In the genomic region with DNA sequence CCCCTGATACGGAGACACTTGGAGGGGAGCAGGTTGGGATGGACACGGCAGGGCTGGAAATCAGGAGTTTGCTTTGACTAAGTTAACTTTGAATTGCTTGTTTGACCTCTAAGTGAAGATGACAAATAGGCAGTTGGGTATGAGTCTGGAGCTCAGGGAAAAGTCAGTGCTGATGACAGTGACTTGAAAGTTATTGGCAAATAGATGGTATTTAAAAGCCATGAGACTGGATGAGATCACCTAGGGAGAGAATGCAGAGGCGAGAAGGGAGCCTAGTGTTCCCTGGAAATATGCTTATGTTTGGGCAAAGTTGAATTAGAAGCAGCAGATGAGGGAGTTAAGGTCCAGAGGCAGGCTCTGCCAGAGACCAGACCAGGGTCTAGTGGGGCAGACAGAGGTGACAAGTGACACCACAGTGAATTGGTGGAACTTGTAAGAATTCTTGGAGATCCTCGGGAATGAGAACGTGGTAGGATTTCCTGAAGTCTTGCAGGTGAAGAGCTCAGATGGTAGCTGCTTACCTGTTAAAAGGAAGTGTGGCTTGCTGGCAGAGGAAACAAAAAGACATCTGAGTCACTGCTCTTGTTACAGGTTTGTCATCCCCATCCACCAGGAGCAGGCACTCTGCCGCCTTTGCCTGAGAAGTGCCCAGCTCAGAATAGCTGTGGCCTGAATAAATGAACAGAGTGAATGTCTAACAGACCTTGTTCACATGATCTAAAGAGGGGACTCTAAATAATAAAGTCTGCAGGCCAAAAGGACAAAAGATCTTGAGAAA, we compare ENCODE assay signal across 12 cellular contexts. TPM values are rescaled to one million over a fixed set of nuclear protein-coding genes. Genes with fewer than 3 reads are reported as not detected.
DNase-seq lines count a peak whose midpoint lies in the region; ATAC-seq, FAIRE-seq and TF ChIP-seq lines count a peak whose summit lies in the region.
"Had no signal": no experiment of that assay in that cellular context is flagged by ENCODE, and none has a peak within 500 bp of the region (broad histone marks: within the 10 kb centered on the region; RNA-seq: fewer than 3 reads in every experiment).

No MANE protein-coding gene starts in this region.

- CTCF ChIA-PET in BJ (lab: Yijun Ruan, JAX) = interaction anchor here (0.7 to 4.1 kb wide), 10 partner anchors 10 to 327 kb away, joined by 3 to 44 read pairs (median 3); no protein-coding TSS in a partner anchor
- CTCF ChIA-PET in IMR-90 (lab: Yijun Ruan, JAX) = interaction anchor here (3.5 kb wide), 1 partner anchor 10 kb away, joined by 18 read pairs; no protein-coding TSS in a partner anchor

- H3K4me1 ChIP-seq in IMR-90 (ENCODE audit: control insufficient read depth, insufficient read depth, low read length) (peaks cover 16% of the 10 kb centered on the region), osteoblast (ENCODE audit: insufficient read depth, low read length) (peaks cover 36% of the 10 kb centered on the region), small intestine (ENCODE audit: control insufficient read depth in 2 of 2, insufficient read depth in 1 of 2, low read depth in 1 of 2, low read length in 1 of 2) (no peaks in the 10 kb centered on the region)

- H2BK5ac ChIP-seq in IMR-90 (ENCODE audit: low read depth, low read length, poor library complexity, severe bottlenecking) = no peak overlapping the region

- TF ChIP-seq CTCF in BJ (IDR thresholded peaks at IDR 0.05; ENCODE audit: insufficient read depth, low read depth, low read length) (no peak), IMR-90 (conservative IDR thresholded peaks at IDR 0.05; ENCODE audit: low read depth, low read length) (no peak), osteoblast (IDR thresholded peaks at IDR 0.05; ENCODE audit: extremely low read depth, low read depth, low read length) (no peak)

- in situ Hi-C loops in IMR-90 (cut with MboI; ENCODE audit: low sequenced_read_pairs) = loop anchor here (5.0 to 10.0 kb wide), 3 partner anchors 93 to 365 kb away; no protein-coding TSS in a partner anchor

- H3K36me3 ChIP-seq in BJ (ENCODE audit: control insufficient read depth, insufficient read depth, low read length) (no peaks in the 10 kb centered on the region), IMR-90 (ENCODE audit: control insufficient read depth, insufficient read depth, low read length) (no peaks in the 10 kb centered on the region), osteoblast (ENCODE audit: insufficient read depth, low read length) (no peaks in the 10 kb centered on the region), small intestine (ENCODE audit: control insufficient read depth in 2 of 2, insufficient read depth in 2 of 2, low read length in 2 of 2) (no peaks in the 10 kb centered on the region)

- H2AFZ ChIP-seq in IMR-90 (replicated peaks; ENCODE audit: low read length, poor library complexity) (no peak overlapping the region), osteoblast (ENCODE audit: low read length) (peak overlapping the region; percentile 21)

- H3K4me2 ChIP-seq in IMR-90 (ENCODE audit: low read depth, low read length) (no peak overlapping the region), osteoblast (ENCODE audit: insufficient read depth, low read length) (peak overlapping the region; percentile 24)

- BruUV-seq in IMR-90 (replicated peaks; lab: Mats Ljungman, UMichigan) = no TSS peak

- intact Hi-C loops in IMR-90 (cut with micrococcal nuclease) = loop anchor here (5.0 kb wide), 2 partner anchors 243 to 333 kb away; no protein-coding TSS in a partner anchor
- intact Hi-C loops in left colon (cut with DNase I, micrococcal nuclease) = loop anchor here in 1 of 2 donors (10.0 kb wide), 2 partner anchors 85 to 165 kb away; no protein-coding TSS in a partner anchor

- no peak overlapping the region for H3K27ac ChIP-seq in IMR-90 (ENCODE audit: insufficient read depth, low read length)
- H3K27ac ChIP-seq in epithelial cell of prostate = peak overlapping the region; percentile 78
- H3K27ac ChIP-seq in osteoblast (ENCODE audit: low read depth, low read length) = peak overlapping the region; percentile 71
- H3K27ac ChIP-seq in small intestine (ENCODE audit: low read depth in 1 of 2, low read length in 1 of 2) = no peak overlapping the region

- H3K4me3 ChIP-seq in BJ (ENCODE audit: low read depth, low read length) (no peak overlapping the region), IMR-90 (ENCODE audit: insufficient read depth, low read depth, low read length) (no peak overlapping the region), osteoblast (ENCODE audit: insufficient read depth, low read length) (no peak overlapping the region), small intestine (ENCODE audit: low read depth in 1 of 2, low read length in 2 of 2) (no peak overlapping the region)

- WGBS in IMR-90 (ENCODE audit: extremely low coverage in 2 of 2, insufficient read length in 1 of 2), 2 experiments = 52% methylated on average over 4 of the region's 6 CpGs; no CpG with 5 or more reads in 1 of the 2 experiments
- 80 to 84% (median 80%) methylated on average over 6 of the region's 6 CpGs for WGBS in small intestine, 3 donors

- no peak overlapping the region for H3K56ac ChIP-seq in IMR-90 (ENCODE audit: extremely low read depth, insufficient read depth, low read length)

- peak overlapping the region; percentile 62 for H2BK120ac ChIP-seq in IMR-90 (ENCODE audit: low read depth, low read length)

- DNase-seq in BJ (ENCODE audit: low read depth) (peak; percentile 61), IMR-90 (peak; percentile 74), epithelial cell of prostate (ENCODE audit: low read depth, low spot score) (peak; percentile 44), osteoblast (ENCODE audit: insufficient read length, low spot score, missing footprints) (peak; percentile 68), globus pallidus (ENCODE audit: low spot score) (no peak), left colon (no peak), small intestine (no peak)
- DNase-seq: CD4-positive, alpha-beta memory T cell; cortex of kidney had no signal

- POLR2A ChIA-PET in BJ (lab: Charles Lee) (no interaction called here), IMR-90 (lab: Charles Lee; ENCODE audit: unreplicated experiment) (interaction anchor here (0.5 kb wide), 1 partner anchor 93 kb away, joined by 3 read pairs; no protein-coding TSS in a partner anchor)

- H3K9me3 ChIP-seq in IMR-90 (ENCODE audit: control insufficient read depth, insufficient read depth, low read length) (no peaks in the 10 kb centered on the region), osteoblast (ENCODE audit: low read depth, low read length) (no peaks in the 10 kb centered on the region), small intestine (ENCODE audit: control insufficient read depth, low read depth) (no peaks in the 10 kb centered on the region)

- 0 out of 2 replicates have a peak overlapping the region, but pooled peaks have one; percentile 79 for H3K23ac ChIP-seq in IMR-90 (ENCODE audit: low read depth, low read length)

- no peaks in the 10 kb centered on the region for H3K79me2 ChIP-seq in osteoblast (ENCODE audit: insufficient read depth, low read length)

- ATAC-seq in IMR-90 (ENCODE audit: low read depth) (no peak), HG03457 (IDR thresholded peaks at IDR 0.05; ENCODE audit: unreplicated experiment) (no peak), left colon (no peak)
- ATAC-seq: activated T-helper 17 cell treated with anti-CD3 and anti-CD28 coated beads, Interleukin-2, amount 50 U/mL, for 72 hours had no signal

- H4K5ac ChIP-seq in IMR-90 (ENCODE audit: low read depth, low read length) = 0 out of 2 replicates have a peak overlapping the region, but pooled peaks have one; percentile 33

- H3K14ac ChIP-seq in IMR-90 (replicated peaks; ENCODE audit: low read depth, low read length) = peak overlapping the region; percentile 14

- TF ChIP-seq POLR2A in IMR-90 (IDR thresholded peaks at IDR 0.05; ENCODE audit: low read depth, low read length) = no peak

- H4K8ac ChIP-seq in IMR-90 (ENCODE audit: low read depth in 2 of 2, low read length in 2 of 2) = peak overlapping the region in 1 of 2 experiments; percentile 57; a peak in 1 of 4 replicates

- dilution Hi-C loops in IMR-90 (cut with HindIII; ENCODE audit: low sequenced_read_pairs, unreplicated experiment) = no loop called here

- H3K27me3 ChIP-seq in BJ (ENCODE audit: control insufficient read depth, insufficient read depth, low read length) (no peaks in the 10 kb centered on the region), IMR-90 (ENCODE audit: control insufficient read depth, insufficient read depth, low read length) (no peaks in the 10 kb centered on the region), osteoblast (ENCODE audit: insufficient read depth, low read length) (no peaks in the 10 kb centered on the region), small intestine (ENCODE audit: control insufficient read depth in 2 of 2, insufficient read depth in 2 of 2, low read length in 2 of 2) (no peaks in the 10 kb centered on the region)

- peaks cover 4% of the 10 kb centered on the region; the same call in 1 of the 2 replicates for H4K20me1 ChIP-seq in IMR-90 (ENCODE audit: insufficient read depth, low read length)
- no peaks in the 10 kb centered on the region for H4K20me1 ChIP-seq in osteoblast (ENCODE audit: insufficient read depth, low read length)

- peak overlapping the region; percentile 54; the same call in 2 of the 3 replicates for H2BK15ac ChIP-seq in IMR-90 (ENCODE audit: low read depth, low read length)

- H3K4ac ChIP-seq in IMR-90 (ENCODE audit: low read depth, low read length) = peak overlapping the region; percentile 77

- no peak overlapping the region for H3K9ac ChIP-seq in IMR-90 (ENCODE audit: low read depth, low read length)

- peaks cover 0 to 2% of the 10 kb centered on the region in 2 experiments; a peak in 1 of 4 replicates for H3K79me1 ChIP-seq in IMR-90 (ENCODE audit: low read depth in 1 of 2, low read length in 2 of 2)

- H2AK5ac ChIP-seq in IMR-90 (ENCODE audit: low read depth, low read length) = peak overlapping the region; percentile 53

- peak overlapping the region; percentile 26 for H4K91ac ChIP-seq in IMR-90 (ENCODE audit: insufficient read depth, low read depth, low read length)

- TF ChIP-seq RAD21 in IMR-90 (IDR thresholded peaks at IDR 0.05; ENCODE audit: low read length) = no peak

- H2BK20ac ChIP-seq in IMR-90 (ENCODE audit: low read depth, low read length) = peak overlapping the region; percentile 70

- no peak for FAIRE-seq in small intestine (lab: Jason Lieb, UNC)
- FAIRE-seq: TTC549 had no signal

- no peak overlapping the region for H2AK9ac ChIP-seq in IMR-90 (replicated peaks; ENCODE audit: low read depth, low read length, poor library complexity)

- H3K9me1 ChIP-seq in IMR-90 (ENCODE audit: insufficient read depth, low read length) = peaks cover 13% of the 10 kb centered on the region

- H3K18ac ChIP-seq in IMR-90 (ENCODE audit: low read depth, low read length) = peak overlapping the region; percentile 42

RNA-seq across cellular contexts. Expression of gene ZSCAN20, which starts 12.5 kb away (rescaled TPM):
- polyA plus RNA-seq in BJ (2011; rRNA removed) (2.9 and 3.4 TPM in 2 replicates), IMR-90 (2012; rRNA removed) (1.9 and 2.1 TPM in 2 replicates), small intestine (1 to 10 TPM; 1.6 to 3.1 (median 2.0) TPM)
- 11.0 and 13.4 TPM in 2 replicates for polyA minus RNA-seq in BJ (2011; rRNA and poly(A)+ RNA removed)
- total RNA-seq in IMR-90 (2012; rRNA removed) (8.1 and 11.1 TPM in 2 replicates), osteoblast (9.8 and 11.2 TPM in 2 replicates), left colon (1 to 10 TPM; 5.0 to 5.3 TPM)
- 0.79 and 0.81 TPM in 2 replicates for polyA plus RNA-seq in IMR-90 (2012; cell fraction: cytosol; rRNA removed)
- polyA plus RNA-seq in IMR-90 (2012; cell fraction: nucleus; rRNA removed; ENCODE audit: low replicate concordance) = 3.0 and 5.9 TPM in 2 replicates

RNA-seq across cellular contexts. Expression of gene PHC2, which starts 29.1 kb away (rescaled TPM):
- polyA plus RNA-seq in BJ (2011; rRNA removed) (41.6 and 62.0 TPM in 2 replicates), IMR-90 (2012; rRNA removed) (86.3 and 98.1 TPM in 2 replicates), small intestine (100 to 1,000 TPM in 1 of 3 donors, 10 to 100 TPM in 2; 41.2 to 110 (median 50.0) TPM)
- polyA minus RNA-seq in BJ (2011; rRNA and poly(A)+ RNA removed) = 48.2 and 55.0 TPM in 2 replicates
- total RNA-seq in IMR-90 (2012; rRNA removed) (43.3 and 46.4 TPM in 2 replicates), osteoblast (82.2 and 85.4 TPM in 2 replicates), left colon (10 to 100 TPM; 48.7 to 59.4 TPM)
- polyA plus RNA-seq in IMR-90 (2012; cell fraction: cytosol; rRNA removed) = 91.9 and 128 TPM in 2 replicates
- polyA plus RNA-seq in IMR-90 (2012; cell fraction: nucleus; rRNA removed; ENCODE audit: low replicate concordance) = 110 and 133 TPM in 2 replicates

Comparison
In these comparisons a context has a peak if more than half of its experiments do, and no peak if none do; other contexts are left out.
1. DNase-seq: peak in BJ (single experiment), IMR-90 (single experiment), epithelial cell of prostate (single experiment) and osteoblast (single experiment); none in globus pallidus (single experiment), left colon (0 of 2) and small intestine (single experiment).
2. H3K27ac ChIP-seq: peak in epithelial cell of prostate (single experiment) and osteoblast (single experiment); none in IMR-90 (single experiment) and small intestine (0 of 2).